Comparison of ENCODE assay signal across 8 cellular contexts in the genomic region with DNA sequence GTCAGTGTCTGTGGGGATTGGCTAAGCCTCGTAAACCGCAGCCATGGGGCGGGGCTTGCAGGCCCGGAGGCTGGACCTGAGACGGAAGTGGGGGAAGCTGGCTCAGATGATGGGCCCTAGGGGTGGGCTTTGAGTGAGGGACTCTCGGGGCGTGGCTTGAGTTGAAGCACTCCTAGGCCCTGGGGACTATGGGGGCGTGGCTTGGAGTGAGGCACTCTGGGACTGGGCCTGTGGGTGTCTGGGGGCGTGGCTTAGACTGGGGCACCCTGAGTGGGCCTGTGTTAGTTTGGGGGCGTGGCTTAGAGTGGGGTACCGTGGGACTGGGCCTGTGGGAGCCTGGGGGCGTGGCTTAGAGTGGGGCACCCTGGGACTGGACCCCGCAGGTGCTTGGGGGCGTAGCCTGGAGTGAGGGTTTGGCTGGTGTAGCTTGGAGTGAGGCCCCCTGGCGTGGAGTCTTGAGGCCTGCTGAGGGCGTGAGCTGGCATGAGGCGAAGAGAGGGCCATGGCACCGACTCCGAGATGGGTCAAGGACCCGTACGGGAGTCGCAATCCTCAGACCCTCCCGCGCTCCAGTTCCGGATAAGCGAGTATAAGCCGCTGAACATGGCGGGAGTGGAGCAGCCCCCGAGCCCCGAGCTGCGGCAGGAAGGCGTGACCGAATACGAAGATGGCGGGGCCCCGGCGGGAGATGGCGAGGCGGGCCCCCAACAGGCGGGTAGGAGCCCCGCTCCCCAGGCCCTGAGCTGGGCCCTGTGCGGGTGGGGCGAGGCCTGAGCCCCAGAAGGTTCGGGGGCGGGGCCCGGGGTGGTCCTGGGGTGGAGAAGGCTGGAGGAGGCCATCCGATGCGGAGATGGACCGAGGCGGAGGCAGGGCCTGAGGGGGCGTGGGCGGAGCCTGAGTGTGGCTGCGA. TPM values are rescaled to one million over a fixed set of nuclear protein-coding genes. Genes with fewer than 3 reads are reported as not detected.
DNase-seq lines count a peak whose midpoint lies in the region; ATAC-seq and TF ChIP-seq lines count a peak whose summit lies in the region.

No MANE protein-coding gene starts in this region.

- H3K9me3 Mint-ChIP-seq in stimulated activated naive CD8-positive, alpha-beta T cell treated with anti-CD3 and anti-CD28 coated beads, Interleukin-15, Interleukin-2, amounts not matched to agents 100 ng/mL and 50 ng/mL, for 24 hours = no peaks in the 10 kb centered on the region

- DNase-seq in DMS53 treated with DMSO at 0.1 percent for 48 hours (lab: John Stamatoyannopoulos, UW; ENCODE audit: unreplicated experiment) (peak; percentile 95), RPMI8226 (peak; percentile 98), fibroblast of villous mesenchyme (ENCODE audit: low read depth) (peak; percentile 99)
- DNase-seq in Jurkat, Clone E6-1 (ENCODE audit: low read depth, low spot score) = peak; percentile 89
- peak; percentile 95 for DNase-seq in activated effector memory CD4-positive, alpha-beta T cell treated with anti-CD3 and anti-CD28 coated beads, Interleukin-2, amount 50 U/mL, for 16 hours

- H3K4me3 ChIP-seq in Jurkat, Clone E6-1 (ENCODE audit: low read length) = peak overlapping the region; percentile 60
- H3K4me3 ChIP-seq in fibroblast of villous mesenchyme (ENCODE audit: low read depth, low read length) (peak overlapping the region; percentile 65), neural cell (ENCODE audit: low read length) (peak overlapping the region; percentile 82)

- H3K27ac Mint-ChIP-seq in stimulated activated naive CD8-positive, alpha-beta T cell treated with anti-CD3 and anti-CD28 coated beads, Interleukin-15, Interleukin-2, amounts not matched to agents 100 ng/mL and 50 ng/mL, for 24 hours = peak overlapping the region; percentile 96

- peak overlapping the region; percentile 75 for H3K9ac ChIP-seq in neural cell (ENCODE audit: low read length)

- no peaks in the 10 kb centered on the region for H4K20me1 ChIP-seq in neural cell (ENCODE audit: insufficient read depth)

- TF ChIP-seq RAD21 in neural cell (conservative IDR thresholded peaks at IDR 0.05) = peak; percentile 19

- H3K27ac ChIP-seq in neural cell (ENCODE audit: low read length) = peak overlapping the region; percentile 71

- no peaks in the 10 kb centered on the region for H3K27me3 ChIP-seq in neural cell (ENCODE audit: insufficient read depth, low read depth, low read length)

- H3K36me3 Mint-ChIP-seq in stimulated activated naive CD8-positive, alpha-beta T cell treated with anti-CD3 and anti-CD28 coated beads, Interleukin-15, Interleukin-2, amounts not matched to agents 100 ng/mL and 50 ng/mL, for 24 hours (ENCODE audit: low read depth) = no peaks in the 10 kb centered on the region

- no peaks in the 10 kb centered on the region for H3K4me1 Mint-ChIP-seq in stimulated activated naive CD8-positive, alpha-beta T cell treated with anti-CD3 and anti-CD28 coated beads, Interleukin-15, Interleukin-2, amounts not matched to agents 100 ng/mL and 50 ng/mL, for 24 hours (ENCODE audit: low read depth)

- peaks cover 3% of the 10 kb centered on the region for H3K27me3 Mint-ChIP-seq in stimulated activated naive CD8-positive, alpha-beta T cell treated with anti-CD3 and anti-CD28 coated beads, Interleukin-15, Interleukin-2, amounts not matched to agents 100 ng/mL and 50 ng/mL, for 24 hours

- H3K79me2 ChIP-seq in neural cell (replicated peaks; ENCODE audit: insufficient read depth, low read length) = no peaks in the 10 kb centered on the region

- no peaks in the 10 kb centered on the region for H3K9me3 ChIP-seq in neural cell (ENCODE audit: low read length)

- TF ChIP-seq EP300 in neural cell (conservative IDR thresholded peaks at IDR 0.05; ENCODE audit: poor library complexity, severe bottlenecking) = no peak

- H3K4me2 ChIP-seq in neural cell (ENCODE audit: low read length) = no peak overlapping the region

- peak; percentile 83 for ATAC-seq in GM21619 (IDR thresholded peaks at IDR 0.05; ENCODE audit: unreplicated experiment)

- H2AFZ ChIP-seq in neural cell (ENCODE audit: low read depth, low read length) = peak overlapping the region; percentile 40

- TF ChIP-seq CTCF in fibroblast of villous mesenchyme (IDR thresholded peaks at IDR 0.05; ENCODE audit: insufficient read depth, low read depth, low read length) = peak; percentile 38
- peak; percentile 54 for TF ChIP-seq CTCF in neural cell (IDR thresholded peaks at IDR 0.05; ENCODE audit: poor library complexity, severe bottlenecking)

- H3F3A ChIP-seq in neural cell (ENCODE audit: insufficient read depth, low read length, poor library complexity, severe bottlenecking) = no peaks in the 10 kb centered on the region

- no peaks in the 10 kb centered on the region for H3K9me2 ChIP-seq in neural cell (ENCODE audit: insufficient read depth, low read length)

- H3K36me3 ChIP-seq in neural cell (ENCODE audit: insufficient read depth, low read length) = no peaks in the 10 kb centered on the region

- peak overlapping the region; percentile 91 for H3K4me3 Mint-ChIP-seq in stimulated activated naive CD8-positive, alpha-beta T cell treated with anti-CD3 and anti-CD28 coated beads, Interleukin-15, Interleukin-2, amounts not matched to agents 100 ng/mL and 50 ng/mL, for 24 hours

TF ChIP-seq in neural cell, 6 proteins besides CTCF, POLR2A, EP300 and RAD21:
- TF ChIP-seq MXI1 (conservative IDR thresholded peaks at IDR 0.05; ENCODE audit: poor library complexity, severe bottlenecking) (peak; percentile 24), SMC3 (conservative IDR thresholded peaks at IDR 0.05; ENCODE audit: poor library complexity) (peak; percentile 26), TAF1 (IDR thresholded peaks at IDR 0.05; ENCODE audit: low read depth) (no peak), POLR2AphosphoS5 (IDR thresholded peaks at IDR 0.05) (peak; percentile 75)

RNA-seq across cellular contexts. Expression of gene L3MBTL1, which starts 6.8 kb away (rescaled TPM):
- 0.60 TPM for polyA plus RNA-seq in Jurkat, Clone E6-1 (2012; ENCODE audit: insufficient read depth, insufficient read length)
- 7.4 and 7.8 TPM in 2 replicates for total RNA-seq in fibroblast of villous mesenchyme
- 22.0 and 24.4 TPM in 2 replicates for polyA plus RNA-seq in neural cell
- 28.5 and 30.2 TPM in 2 replicates for polyA minus RNA-seq in neural cell

RNA-seq across cellular contexts. Expression of gene SGK2, which starts 44.5 kb away (rescaled TPM):
- polyA plus RNA-seq in Jurkat, Clone E6-1 (2012; ENCODE audit: insufficient read depth, insufficient read length) = not detected
- total RNA-seq in fibroblast of villous mesenchyme = under 0.01 and 0.64 TPM in 2 replicates
- polyA plus RNA-seq in neural cell = 0.81 and 5.8 TPM in 2 replicates
- 1.5 and 2.2 TPM in 2 replicates for polyA minus RNA-seq in neural cell

RNA-seq across cellular contexts. Expression of gene SRSF6, which starts 56.6 kb away (rescaled TPM):
- 176 TPM for polyA plus RNA-seq in Jurkat, Clone E6-1 (2012; ENCODE audit: insufficient read depth, insufficient read length)
- total RNA-seq in fibroblast of villous mesenchyme = 54.8 and 63.5 TPM in 2 replicates
- polyA plus RNA-seq in neural cell = 217 and 225 TPM in 2 replicates
- polyA minus RNA-seq in neural cell = 84.2 and 96.2 TPM in 2 replicates

Comparison
In these comparisons a context has a peak if more than half of its experiments do, and no peak if none do; other contexts are left out.
1. Peak in every context shown above with its lines: DNase-seq, ATAC-seq, H3K4me3 ChIP-seq and H3K27ac ChIP-seq.